In the genomic region with DNA sequence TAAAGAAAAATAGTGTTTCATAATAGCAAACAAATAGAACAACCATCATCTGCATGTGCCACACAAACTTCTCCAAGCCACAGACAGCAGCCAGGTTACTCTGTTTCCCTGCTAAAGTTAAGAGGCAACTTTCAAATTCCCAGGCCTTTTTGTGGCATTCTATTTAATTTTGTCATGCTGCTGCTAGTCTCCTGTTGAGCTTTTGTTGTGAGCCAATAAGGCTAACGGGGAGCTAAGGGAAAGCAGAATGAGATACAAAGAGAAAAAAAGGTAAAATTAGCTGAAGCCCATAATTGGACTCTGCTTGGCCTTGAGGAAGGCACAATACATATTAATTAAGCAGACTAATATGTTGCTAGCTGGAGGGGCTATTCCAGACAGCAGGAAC, we compare ENCODE assay signal across 2 cellular contexts.
TF ChIP-seq lines count a peak whose summit lies in the region.

No MANE protein-coding gene starts in this region.

TF ChIP-seq in WTC11, 78 proteins besides CTCF, POLR2A, EP300 and RAD21 (continued from another document):
- TF ChIP-seq, protein P1, sequence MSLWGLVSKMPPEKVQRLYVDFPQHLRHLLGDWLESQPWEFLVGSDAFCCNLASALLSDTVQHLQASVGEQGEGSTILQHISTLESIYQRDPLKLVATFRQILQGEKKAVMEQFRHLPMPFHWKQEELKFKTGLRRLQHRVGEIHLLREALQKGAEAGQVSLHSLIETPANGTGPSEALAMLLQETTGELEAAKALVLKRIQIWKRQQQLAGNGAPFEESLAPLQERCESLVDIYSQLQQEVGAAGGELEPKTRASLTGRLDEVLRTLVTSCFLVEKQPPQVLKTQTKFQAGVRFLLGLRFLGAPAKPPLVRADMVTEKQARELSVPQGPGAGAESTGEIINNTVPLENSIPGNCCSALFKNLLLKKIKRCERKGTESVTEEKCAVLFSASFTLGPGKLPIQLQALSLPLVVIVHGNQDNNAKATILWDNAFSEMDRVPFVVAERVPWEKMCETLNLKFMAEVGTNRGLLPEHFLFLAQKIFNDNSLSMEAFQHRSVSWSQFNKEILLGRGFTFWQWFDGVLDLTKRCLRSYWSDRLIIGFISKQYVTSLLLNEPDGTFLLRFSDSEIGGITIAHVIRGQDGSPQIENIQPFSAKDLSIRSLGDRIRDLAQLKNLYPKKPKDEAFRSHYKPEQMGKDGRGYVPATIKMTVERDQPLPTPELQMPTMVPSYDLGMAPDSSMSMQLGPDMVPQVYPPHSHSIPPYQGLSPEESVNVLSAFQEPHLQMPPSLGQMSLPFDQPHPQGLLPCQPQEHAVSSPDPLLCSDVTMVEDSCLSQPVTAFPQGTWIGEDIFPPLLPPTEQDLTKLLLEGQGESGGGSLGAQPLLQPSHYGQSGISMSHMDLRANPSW (CRISPR knock-in tag; conservative IDR thresholded peaks at IDR 0.05; ENCODE audit: low read depth), result no peak
- TF ChIP-seq NFATC4 (CRISPR knock-in tag; IDR thresholded peaks at IDR 0.05) (no peak), ZBTB21 (CRISPR knock-in tag; IDR thresholded peaks at IDR 0.05; ENCODE audit: borderline replicate concordance) (no peak), CREM (CRISPR knock-in tag; IDR thresholded peaks at IDR 0.05) (no peak), HMGA2 (CRISPR knock-in tag; IDR thresholded peaks at IDR 0.05) (no peak), TP53 (CRISPR knock-in tag; IDR thresholded peaks at IDR 0.05) (no peak), CREB1 (CRISPR knock-in tag; IDR thresholded peaks at IDR 0.05) (no peak), SMAD3 (CRISPR knock-in tag; IDR thresholded peaks at IDR 0.05; ENCODE audit: borderline replicate concordance) (no peak)
- TF ChIP-seq, protein P2, sequence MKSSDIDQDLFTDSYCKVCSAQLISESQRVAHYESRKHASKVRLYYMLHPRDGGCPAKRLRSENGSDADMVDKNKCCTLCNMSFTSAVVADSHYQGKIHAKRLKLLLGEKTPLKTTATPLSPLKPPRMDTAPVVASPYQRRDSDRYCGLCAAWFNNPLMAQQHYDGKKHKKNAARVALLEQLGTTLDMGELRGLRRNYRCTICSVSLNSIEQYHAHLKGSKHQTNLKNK (CRISPR knock-in tag; IDR thresholded peaks at IDR 0.05), result no peak
- TF ChIP-seq, protein P3, sequence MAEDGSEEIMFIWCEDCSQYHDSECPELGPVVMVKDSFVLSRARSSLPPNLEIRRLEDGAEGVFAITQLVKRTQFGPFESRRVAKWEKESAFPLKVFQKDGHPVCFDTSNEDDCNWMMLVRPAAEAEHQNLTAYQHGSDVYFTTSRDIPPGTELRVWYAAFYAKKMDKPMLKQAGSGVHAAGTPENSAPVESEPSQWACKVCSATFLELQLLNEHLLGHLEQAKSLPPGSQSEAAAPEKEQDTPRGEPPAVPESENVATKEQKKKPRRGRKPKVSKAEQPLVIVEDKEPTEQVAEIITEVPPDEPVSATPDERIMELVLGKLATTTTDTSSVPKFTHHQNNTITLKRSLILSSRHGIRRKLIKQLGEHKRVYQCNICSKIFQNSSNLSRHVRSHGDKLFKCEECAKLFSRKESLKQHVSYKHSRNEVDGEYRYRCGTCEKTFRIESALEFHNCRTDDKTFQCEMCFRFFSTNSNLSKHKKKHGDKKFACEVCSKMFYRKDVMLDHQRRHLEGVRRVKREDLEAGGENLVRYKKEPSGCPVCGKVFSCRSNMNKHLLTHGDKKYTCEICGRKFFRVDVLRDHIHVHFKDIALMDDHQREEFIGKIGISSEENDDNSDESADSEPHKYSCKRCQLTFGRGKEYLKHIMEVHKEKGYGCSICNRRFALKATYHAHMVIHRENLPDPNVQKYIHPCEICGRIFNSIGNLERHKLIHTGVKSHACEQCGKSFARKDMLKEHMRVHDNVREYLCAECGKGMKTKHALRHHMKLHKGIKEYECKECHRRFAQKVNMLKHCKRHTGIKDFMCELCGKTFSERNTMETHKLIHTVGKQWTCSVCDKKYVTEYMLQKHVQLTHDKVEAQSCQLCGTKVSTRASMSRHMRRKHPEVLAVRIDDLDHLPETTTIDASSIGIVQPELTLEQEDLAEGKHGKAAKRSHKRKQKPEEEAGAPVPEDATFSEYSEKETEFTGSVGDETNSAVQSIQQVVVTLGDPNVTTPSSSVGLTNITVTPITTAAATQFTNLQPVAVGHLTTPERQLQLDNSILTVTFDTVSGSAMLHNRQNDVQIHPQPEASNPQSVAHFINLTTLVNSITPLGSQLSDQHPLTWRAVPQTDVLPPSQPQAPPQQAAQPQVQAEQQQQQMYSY (CRISPR knock-in tag; IDR thresholded peaks at IDR 0.05), result no peak
- TF ChIP-seq, protein P4, sequence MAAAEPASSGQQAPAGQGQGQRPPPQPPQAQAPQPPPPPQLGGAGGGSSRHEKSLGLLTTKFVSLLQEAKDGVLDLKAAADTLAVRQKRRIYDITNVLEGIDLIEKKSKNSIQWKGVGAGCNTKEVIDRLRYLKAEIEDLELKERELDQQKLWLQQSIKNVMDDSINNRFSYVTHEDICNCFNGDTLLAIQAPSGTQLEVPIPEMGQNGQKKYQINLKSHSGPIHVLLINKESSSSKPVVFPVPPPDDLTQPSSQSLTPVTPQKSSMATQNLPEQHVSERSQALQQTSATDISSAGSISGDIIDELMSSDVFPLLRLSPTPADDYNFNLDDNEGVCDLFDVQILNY (CRISPR knock-in tag; IDR thresholded peaks at IDR 0.05), result no peak
- TF ChIP-seq, protein P5, sequence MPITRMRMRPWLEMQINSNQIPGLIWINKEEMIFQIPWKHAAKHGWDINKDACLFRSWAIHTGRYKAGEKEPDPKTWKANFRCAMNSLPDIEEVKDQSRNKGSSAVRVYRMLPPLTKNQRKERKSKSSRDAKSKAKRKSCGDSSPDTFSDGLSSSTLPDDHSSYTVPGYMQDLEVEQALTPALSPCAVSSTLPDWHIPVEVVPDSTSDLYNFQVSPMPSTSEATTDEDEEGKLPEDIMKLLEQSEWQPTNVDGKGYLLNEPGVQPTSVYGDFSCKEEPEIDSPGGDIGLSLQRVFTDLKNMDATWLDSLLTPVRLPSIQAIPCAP (CRISPR knock-in tag; IDR thresholded peaks at IDR 0.05), result no peak

TF ChIP-seq in H1, 55 proteins besides CTCF, POLR2A, EP300 and RAD21 (continued from another document):
- no peak for TF ChIP-seq SAP30 (IDR thresholded peaks at IDR 0.05; ENCODE audit: insufficient read depth, insufficient replicate concordance, low read length)
- TF ChIP-seq SUZ12 (IDR thresholded peaks at IDR 0.05; ENCODE audit: low read length), result no peak
- TF ChIP-seq POLR2AphosphoS5 (IDR thresholded peaks at IDR 0.05; ENCODE audit: low read depth, low read length), result no peak
- TF ChIP-seq SP2 (IDR thresholded peaks at IDR 0.05; ENCODE audit: low read length), result no peak
- no peak for TF ChIP-seq BACH1 (IDR thresholded peaks at IDR 0.05; ENCODE audit: low read length)
- TF ChIP-seq HDAC6 (IDR thresholded peaks at IDR 0.05; ENCODE audit: low read depth, low read length), result no peak
- TF ChIP-seq RXRA (IDR thresholded peaks at IDR 0.05; ENCODE audit: insufficient read depth, low read depth, low read length), result no peak
- TF ChIP-seq, protein P6, sequence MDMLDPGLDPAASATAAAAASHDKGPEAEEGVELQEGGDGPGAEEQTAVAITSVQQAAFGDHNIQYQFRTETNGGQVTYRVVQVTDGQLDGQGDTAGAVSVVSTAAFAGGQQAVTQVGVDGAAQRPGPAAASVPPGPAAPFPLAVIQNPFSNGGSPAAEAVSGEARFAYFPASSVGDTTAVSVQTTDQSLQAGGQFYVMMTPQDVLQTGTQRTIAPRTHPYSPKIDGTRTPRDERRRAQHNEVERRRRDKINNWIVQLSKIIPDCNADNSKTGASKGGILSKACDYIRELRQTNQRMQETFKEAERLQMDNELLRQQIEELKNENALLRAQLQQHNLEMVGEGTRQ (IDR thresholded peaks at IDR 0.05; ENCODE audit: low read length), result no peak
- TF ChIP-seq, protein P7, sequence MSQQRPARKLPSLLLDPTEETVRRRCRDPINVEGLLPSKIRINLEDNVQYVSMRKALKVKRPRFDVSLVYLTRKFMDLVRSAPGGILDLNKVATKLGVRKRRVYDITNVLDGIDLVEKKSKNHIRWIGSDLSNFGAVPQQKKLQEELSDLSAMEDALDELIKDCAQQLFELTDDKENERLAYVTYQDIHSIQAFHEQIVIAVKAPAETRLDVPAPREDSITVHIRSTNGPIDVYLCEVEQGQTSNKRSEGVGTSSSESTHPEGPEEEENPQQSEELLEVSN (IDR thresholded peaks at IDR 0.05), result no peak
